In the genomic region with DNA sequence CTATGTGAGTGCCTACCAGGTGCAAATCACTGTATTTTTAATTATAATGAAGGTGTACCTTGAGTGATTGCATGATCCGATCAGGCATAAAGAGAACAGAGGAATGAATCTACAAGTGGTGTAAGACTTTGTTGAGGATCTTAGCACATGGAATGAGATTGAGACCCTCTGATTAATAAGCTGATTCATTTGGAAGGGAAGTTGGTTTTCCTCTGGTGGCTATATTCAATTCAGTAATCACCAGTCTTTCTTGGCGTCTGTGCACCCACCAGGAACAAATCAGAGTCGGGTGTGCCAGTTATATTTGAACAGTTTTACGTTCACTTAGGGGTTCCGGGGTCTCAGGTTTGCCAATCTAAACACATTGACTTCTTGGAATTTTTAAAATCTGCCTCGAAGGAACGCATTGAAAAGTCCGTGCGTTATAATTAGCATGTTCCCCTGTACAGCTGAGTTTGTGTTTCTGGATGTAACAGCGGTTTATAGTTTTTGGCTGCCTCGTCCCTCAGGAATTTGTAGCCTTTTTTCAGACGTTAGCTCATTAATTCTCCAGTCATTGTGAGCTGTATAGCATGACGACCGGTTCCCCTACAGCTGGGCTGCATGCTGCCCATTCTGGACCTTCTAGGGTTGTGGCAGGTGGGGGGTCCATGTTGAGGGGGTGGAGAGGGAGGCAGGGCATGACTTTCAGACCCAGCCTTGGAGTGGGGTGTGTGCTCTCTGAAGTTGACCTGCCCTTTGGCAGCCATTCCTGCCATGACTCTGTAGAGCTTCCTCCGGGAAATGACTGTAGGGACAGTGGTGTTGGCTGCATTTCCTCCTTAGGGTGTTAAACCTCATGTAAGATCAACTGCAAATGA, we compare ENCODE assay signal across 11 cellular contexts. TPM values are rescaled to one million over a fixed set of nuclear protein-coding genes. Genes with fewer than 3 reads are reported as not detected.
DNase-seq lines count a peak whose midpoint lies in the region; ATAC-seq and TF ChIP-seq lines count a peak whose summit lies in the region.
"Had no signal": no experiment of that assay in that cellular context is flagged by ENCODE, and none has a peak within 500 bp of the region (broad histone marks: within the 10 kb centered on the region; RNA-seq: fewer than 3 reads in every experiment).

No MANE protein-coding gene starts in this region.

- H3K4me1 ChIP-seq in SJSA1 (replicated peaks) (peaks cover 40% of the 10 kb centered on the region), PC-9 (replicated peaks; ENCODE audit: insufficient read depth) (no peaks in the 10 kb centered on the region)

- no peaks in the 10 kb centered on the region for H3K36me3 Mint-ChIP-seq in osteocyte (ENCODE audit: unreplicated experiment)
- H3K36me3 Mint-ChIP-seq in naive thymus-derived CD8-positive, alpha-beta T cell, result peaks cover 0 to 2% (median 0%) of the 10 kb centered on the region in 3 donors

- CTCF ChIA-PET in AG04450 (lab: Charles Lee) (interaction anchor here (0.7 to 1.8 kb wide), 7 partner anchors 34 to 274 kb away, joined by 3 to 13 read pairs (median 6); no protein-coding TSS in a partner anchor), PC-9 (lab: Charles Lee) (interaction anchor here (0.5 kb wide), 1 partner anchor 258 kb away, joined by 3 read pairs; no protein-coding TSS in a partner anchor)

- H3K4me3 Mint-ChIP-seq in osteocyte (ENCODE audit: unreplicated experiment), result peak overlapping the region; percentile 42
- H3K4me3 Mint-ChIP-seq in naive thymus-derived CD8-positive, alpha-beta T cell, result no peak overlapping the region

- H3K4me1 Mint-ChIP-seq in osteocyte (ENCODE audit: unreplicated experiment), result peaks cover 55% of the 10 kb centered on the region
- no peaks in the 10 kb centered on the region for H3K4me1 Mint-ChIP-seq in naive thymus-derived CD8-positive, alpha-beta T cell

- H3K4me3 ChIP-seq in AG04450 (ENCODE audit: low read depth, low read length) (peak overlapping the region; percentile 20), SJSA1 (no peak overlapping the region), PC-9 (no peak overlapping the region)

- H4K20me1 ChIP-seq in PC-9 (ENCODE audit: insufficient read depth), result no peaks in the 10 kb centered on the region; the same call in 1 of the 2 replicates

- H3K27ac ChIP-seq in AG04450 (ENCODE audit: low read depth, low read length) (peak overlapping the region; percentile 73), SJSA1 (peak overlapping the region; percentile 48), PC-9 (no peak overlapping the region)

- H3K27me3 ChIP-seq in AG04450 (ENCODE audit: control insufficient read depth, insufficient read depth, low read length), result no peaks in the 10 kb centered on the region
- no peaks in the 10 kb centered on the region for H3K27me3 ChIP-seq in SJSA1 (replicated peaks)
- H3K27me3 ChIP-seq in PC-9 (ENCODE audit: insufficient read depth, low read depth), result no peaks in the 10 kb centered on the region

- no peaks in the 10 kb centered on the region for H3K27me3 Mint-ChIP-seq in osteocyte (ENCODE audit: unreplicated experiment)
- H3K27me3 Mint-ChIP-seq in naive thymus-derived CD8-positive, alpha-beta T cell, result no peaks in the 10 kb centered on the region

- peaks cover 46% of the 10 kb centered on the region; the same call in 1 of the 2 replicates for H3K79me2 ChIP-seq in PC-9 (ENCODE audit: low read depth)

- POLR2A ChIA-PET in AG04450 (lab: Yijun Ruan, JAX) (interaction anchor here (0.6 to 2.2 kb wide), 7 partner anchors 14 to 114 kb away, joined by 3 to 6 read pairs (median 4); partner anchors contain the start of gene MYO1B), PC-9 (lab: Charles Lee; ENCODE audit: unreplicated experiment) (no interaction called here)
- POLR2A ChIA-PET in naive thymus-derived CD8-positive, alpha-beta T cell (lab: Charles Lee), result no interaction called here

- no TSS peak for BruUV-seq in PC-9 (replicated peaks; lab: Mats Ljungman, UMichigan)

- no peak for TF ChIP-seq CTCF in AG04450 (IDR thresholded peaks at IDR 0.05; ENCODE audit: low read depth, low read length)
- TF ChIP-seq CTCF in osteocyte (IDR thresholded peaks at IDR 0.05), result no peak
- TF ChIP-seq CTCF in PC-9 (conservative IDR thresholded peaks at IDR 0.05), result no peak

- no peaks in the 10 kb centered on the region for H3F3A ChIP-seq in PC-9 (ENCODE audit: insufficient read depth, low read depth)

- DNase-seq in AG04450 (ENCODE audit: low read depth, low spot score) (no peak), SJSA1 (ENCODE audit: low read depth in 1 of 2, low spot score in 2 of 2) (peak in 1 of 2 experiments; percentile 39), fibroblast of the conjunctiva (ENCODE audit: low read depth) (peak; percentile 9), osteocyte (ENCODE audit: extremely low spot score, unreplicated experiment) (no peak), PC-9 (no peak), NCI-H510A (lab: John Stamatoyannopoulos, UW) (no peak)
- no peak for DNase-seq in naive thymus-derived CD8-positive, alpha-beta T cell
- DNase-seq: C1 segment of cervical spinal cord, NCI-H146, SHP77 treated with DMSO at 0.1 percent for 48 hours had no signal

- no peak for ATAC-seq in naive thymus-derived CD8-positive, alpha-beta T cell
- ATAC-seq in GM21619 (IDR thresholded peaks at IDR 0.05; ENCODE audit: unreplicated experiment), result no peak

- no peaks in the 10 kb centered on the region for H3K9me3 Mint-ChIP-seq in osteocyte (ENCODE audit: unreplicated experiment)
- H3K9me3 Mint-ChIP-seq in naive thymus-derived CD8-positive, alpha-beta T cell, result no peaks in the 10 kb centered on the region

- H2AFZ ChIP-seq in PC-9, result no peak overlapping the region

- H3K4me2 ChIP-seq in PC-9, result no peak overlapping the region

- intact Hi-C loops in PC-9 (cut with micrococcal nuclease; ENCODE audit: unreplicated experiment), result no loop called here

- no peaks in the 10 kb centered on the region for H3K9me2 ChIP-seq in PC-9 (ENCODE audit: insufficient read depth)

- H3K9me3 ChIP-seq in AG04450 (ENCODE audit: control insufficient read depth, insufficient read depth, low read length) (no peaks in the 10 kb centered on the region), SJSA1 (replicated peaks) (no peaks in the 10 kb centered on the region; the same call in 1 of the 2 replicates), PC-9 (ENCODE audit: insufficient read depth, low read depth) (no peaks in the 10 kb centered on the region)

- H3K36me3 ChIP-seq in SJSA1, result no peaks in the 10 kb centered on the region
- H3K36me3 ChIP-seq in PC-9 (ENCODE audit: low read depth), result no peaks in the 10 kb centered on the region

- H3K27ac Mint-ChIP-seq in osteocyte (ENCODE audit: unreplicated experiment), result peak overlapping the region; percentile 79
- H3K27ac Mint-ChIP-seq in naive thymus-derived CD8-positive, alpha-beta T cell, result no peak overlapping the region

RNA-seq across cellular contexts. Expression of gene MYO1B, which starts 20.3 kb away (rescaled TPM):
- 110 and 149 TPM in 2 replicates for polyA plus RNA-seq in AG04450 (2011; rRNA removed)
- 118 and 161 TPM in 2 replicates for polyA minus RNA-seq in AG04450 (2011; rRNA and poly(A)+ RNA removed)
- total RNA-seq in SJSA1 (2014; rRNA removed; shearing (Covaris generic)), result 87.6 and 106 TPM in 2 replicates
- total RNA-seq in osteocyte (83.9 and 91.1 TPM in 2 replicates), PC-9 (2021) (48.5 and 55.0 TPM in 2 replicates)
- total RNA-seq in naive thymus-derived CD8-positive, alpha-beta T cell, result under 1 TPM; 0.44 to 0.96 TPM
- polyA plus RNA-seq in naive thymus-derived CD8-positive, alpha-beta T cell, result under 1 TPM; 0.20 to 0.76 (median 0.43) TPM

Comparison
In these comparisons a context has a peak if more than half of its experiments do, and no peak if none do; other contexts are left out.
1. RNA of gene MYO1B, which starts 20.3 kb away (total RNA-seq): 87.6 to 106 TPM in SJSA1, 83.9 to 91.1 TPM in osteocyte and 48.5 to 55.0 TPM in PC-9; 0.44 to 0.96 TPM in naive thymus-derived CD8-positive, alpha-beta T cell; every median in the first group is over 10 times any median in the second.